Comparison of ENCODE assay signal across 18 cellular contexts in genomic region chr2:12817870-12818269, GRCh38.
DNase-seq lines count a peak whose midpoint lies in the region; ATAC-seq, FAIRE-seq and TF ChIP-seq lines count a peak whose summit lies in the region.
"Had no signal": no experiment of that assay in that cellular context is flagged by ENCODE, and none has a peak within 500 bp of the region (broad histone marks: within the 10 kb centered on the region; RNA-seq: fewer than 3 reads in every experiment).

No MANE protein-coding gene starts in this region.

- H3K4me3 ChIP-seq in left ventricle myocardium inferior (no peak overlapping the region), astrocyte (ENCODE audit: insufficient read depth, low read depth, low read length) (no peak overlapping the region), sigmoid colon (no peak overlapping the region), upper lobe of left lung (no peak overlapping the region), smooth muscle cell (no peak overlapping the region)
- H3K4me3 ChIP-seq: body of pancreas, vagina had no signal

- H3K9ac ChIP-seq in astrocyte (ENCODE audit: low read length): no peak overlapping the region
- no peak overlapping the region for H3K9ac ChIP-seq in smooth muscle cell (ENCODE audit: low read depth)

- peak; percentile 20 for FAIRE-seq in astrocyte (lab: Jason Lieb, UNC)
- FAIRE-seq: frontal cortex had no signal

- TF ChIP-seq CTCF in left ventricle myocardium inferior (IDR thresholded peaks at IDR 0.05; ENCODE audit: borderline replicate concordance) (no peak), astrocyte (IDR thresholded peaks at IDR 0.05; ENCODE audit: insufficient read depth, low read depth, low read length) (no peak), sigmoid colon (IDR thresholded peaks at IDR 0.05) (no peak), upper lobe of left lung (IDR thresholded peaks at IDR 0.05) (no peak), smooth muscle cell (IDR thresholded peaks at IDR 0.05; ENCODE audit: borderline replicate concordance, insufficient read depth, poor library complexity, severe bottlenecking) (no peak)

- no peaks in the 10 kb centered on the region for H3K27me3 Mint-ChIP-seq in astrocyte (ENCODE audit: low read depth, unreplicated experiment)

- intact Hi-C loops in left ventricle myocardium inferior (cut with micrococcal nuclease): no loop called here
- intact Hi-C loops in cardiac septum (cut with DNase I): loop anchor here (2.0 kb wide), 1 partner anchor 101 kb away; the partner anchor contains the start of gene TRIB2
- intact Hi-C loops in sigmoid colon (cut with DNase I): loop anchor here (10.0 kb wide), 1 partner anchor 97 kb away; no protein-coding TSS in a partner anchor
- intact Hi-C loops in posterior cingulate gyrus (cut with DNase I): no loop called here

- TF ChIP-seq EP300 in sigmoid colon (IDR thresholded peaks at IDR 0.05): no peak
- no peak for TF ChIP-seq EP300 in upper lobe of left lung (IDR thresholded peaks at IDR 0.05)

- no peak overlapping the region for H3K4me2 ChIP-seq in astrocyte (ENCODE audit: low read length)
- no peak overlapping the region for H3K4me2 ChIP-seq in smooth muscle cell

- no peak for ATAC-seq in upper lobe of left lung (ENCODE audit: low FRiP score in 2 of 2)
- ATAC-seq: body of pancreas had no signal

- H3K79me2 ChIP-seq in astrocyte (ENCODE audit: insufficient read depth, low read length): no peaks in the 10 kb centered on the region
- H3K79me2 ChIP-seq in smooth muscle cell (ENCODE audit: low read depth): no peaks in the 10 kb centered on the region

- peaks cover 21% of the 10 kb centered on the region for H3K4me1 Mint-ChIP-seq in astrocyte (ENCODE audit: low read depth, unreplicated experiment)

- H3K27ac Mint-ChIP-seq in astrocyte (ENCODE audit: unreplicated experiment): peak overlapping the region; percentile 23
- H3K27ac Mint-ChIP-seq: activated B cell treated with CpG ODN at 0.5 μM for 24 hours; dendritic cell treated with granulocyte-macrophage colony-stimulating factor and Interleukin-4, amounts not matched to agents 40 ng/mL and 50 ng/mL, for 4 days had no signal

- H3K27me3 ChIP-seq in left ventricle myocardium inferior (ENCODE audit: low read depth) (no peaks in the 10 kb centered on the region), astrocyte (ENCODE audit: insufficient read depth, low read length) (no peaks in the 10 kb centered on the region), sigmoid colon (no peaks in the 10 kb centered on the region), upper lobe of left lung (no peaks in the 10 kb centered on the region), smooth muscle cell (ENCODE audit: low read depth) (no peaks in the 10 kb centered on the region)
- H3K27me3 ChIP-seq: body of pancreas, vagina had no signal

- TF ChIP-seq POLR2A in sigmoid colon (IDR thresholded peaks at IDR 0.05): no peak
- no peak for TF ChIP-seq POLR2A in upper lobe of left lung (IDR thresholded peaks at IDR 0.05)

- H3K4me3 Mint-ChIP-seq in astrocyte (ENCODE audit: unreplicated experiment): no peak overlapping the region
- H3K4me3 Mint-ChIP-seq: activated B cell treated with CpG ODN at 0.5 μM for 24 hours; dendritic cell treated with granulocyte-macrophage colony-stimulating factor and Interleukin-4, amounts not matched to agents 40 ng/mL and 50 ng/mL, for 4 days had no signal

- H3K4me1 ChIP-seq in left ventricle myocardium inferior: peaks cover 67% of the 10 kb centered on the region
- H3K4me1 ChIP-seq in astrocyte (ENCODE audit: insufficient read depth, low read length): peaks cover 23% of the 10 kb centered on the region
- peaks cover 0 to 17% (median 14%) of the 10 kb centered on the region in 4 donors for H3K4me1 ChIP-seq in sigmoid colon
- peaks cover 13 to 31% (median 21%) of the 10 kb centered on the region in 4 donors for H3K4me1 ChIP-seq in upper lobe of left lung
- H3K4me1 ChIP-seq in smooth muscle cell (ENCODE audit: low read depth): peaks cover 3% of the 10 kb centered on the region

- H2AFZ ChIP-seq in astrocyte (ENCODE audit: low read depth, low read length): no peak overlapping the region
- H2AFZ ChIP-seq in smooth muscle cell (ENCODE audit: low read depth): no peak overlapping the region

- H3K27ac ChIP-seq in left ventricle myocardium inferior (replicated peaks) (peak overlapping the region; percentile 96), astrocyte (ENCODE audit: low read depth, low read length) (peak overlapping the region; percentile 90), sigmoid colon (peak overlapping the region in 3 of 4 donors; percentile 51 to 79 (median 69)), upper lobe of left lung (peak overlapping the region; percentile 69 to 82 (median 74)), smooth muscle cell (ENCODE audit: low read depth) (no peak overlapping the region)

- H3K36me3 Mint-ChIP-seq in astrocyte (ENCODE audit: low read depth, unreplicated experiment): no peaks in the 10 kb centered on the region
- H3K36me3 Mint-ChIP-seq: CD8-positive, alpha-beta memory T cell had no signal

- DNase-seq in left ventricle myocardium inferior (no peak), cardiac septum (ENCODE audit: low spot score) (no peak), astrocyte (ENCODE audit: low read depth) (no peak), sigmoid colon (no peak), upper lobe of left lung (no peak), smooth muscle cell (lab: John Stamatoyannopoulos, UW; ENCODE audit: unreplicated experiment) (no peak), posterior cingulate gyrus (no peak), SK-N-DZ (ENCODE audit: low spot score) (no peak)
- DNase-seq: activated B cell treated with CpG ODN at 0.5 μM for 24 hours; activated gamma-delta T cell treated with Interleukin-2 at 50 U/mL for 16 hours; body of pancreas; CD8-positive, alpha-beta memory T cell; DMS79; Kasumi-1; NCI-H1105 treated with DMSO at 0.1 percent for 48 hours had no signal

- H3K9me3 ChIP-seq in left ventricle myocardium inferior (replicated peaks) (no peaks in the 10 kb centered on the region), astrocyte (ENCODE audit: insufficient read depth, low read depth, low read length) (no peaks in the 10 kb centered on the region), sigmoid colon (no peaks in the 10 kb centered on the region), upper lobe of left lung (no peaks in the 10 kb centered on the region), smooth muscle cell (replicated peaks; ENCODE audit: low read depth) (no peaks in the 10 kb centered on the region)
- H3K9me3 ChIP-seq: body of pancreas, vagina had no signal

- 61 to 85% methylated on average over 3 of the region's 3 CpGs for WGBS in sigmoid colon, 2 donors
- 87 to 97% methylated on average over 3 of the region's 3 CpGs for WGBS in upper lobe of left lung, 2 donors
- 95% methylated on average over 3 of the region's 3 CpGs for WGBS in smooth muscle cell (ENCODE audit: low lambda C conversion rate)

- no peaks in the 10 kb centered on the region for H3F3A ChIP-seq in smooth muscle cell (ENCODE audit: low read depth)

- peaks cover 5% of the 10 kb centered on the region for H3K9me3 Mint-ChIP-seq in astrocyte (ENCODE audit: unreplicated experiment)
- H3K9me3 Mint-ChIP-seq: activated B cell treated with CpG ODN at 0.5 μM for 24 hours; dendritic cell treated with granulocyte-macrophage colony-stimulating factor and Interleukin-4, amounts not matched to agents 40 ng/mL and 50 ng/mL, for 4 days had no signal

- H4K20me1 ChIP-seq in astrocyte (ENCODE audit: insufficient read depth, low read length): no peaks in the 10 kb centered on the region
- H4K20me1 ChIP-seq in smooth muscle cell (ENCODE audit: low read depth): no peaks in the 10 kb centered on the region

- H3K36me3 ChIP-seq in left ventricle myocardium inferior (no peaks in the 10 kb centered on the region), astrocyte (ENCODE audit: insufficient read depth, low read length) (no peaks in the 10 kb centered on the region), sigmoid colon (no peaks in the 10 kb centered on the region), upper lobe of left lung (no peaks in the 10 kb centered on the region), smooth muscle cell (ENCODE audit: low read depth) (no peaks in the 10 kb centered on the region)
- H3K36me3 ChIP-seq: vagina had no signal

Comparison
In these comparisons a context has a peak if more than half of its experiments do, and no peak if none do; other contexts are left out.
1. intact Hi-C loops: an anchor here in cardiac septum (2.0 kb wide) and sigmoid colon (10.0 kb wide); none called in left ventricle myocardium inferior and posterior cingulate gyrus.